Comparison of ENCODE assay signal across 8 cellular contexts in the genomic region with DNA sequence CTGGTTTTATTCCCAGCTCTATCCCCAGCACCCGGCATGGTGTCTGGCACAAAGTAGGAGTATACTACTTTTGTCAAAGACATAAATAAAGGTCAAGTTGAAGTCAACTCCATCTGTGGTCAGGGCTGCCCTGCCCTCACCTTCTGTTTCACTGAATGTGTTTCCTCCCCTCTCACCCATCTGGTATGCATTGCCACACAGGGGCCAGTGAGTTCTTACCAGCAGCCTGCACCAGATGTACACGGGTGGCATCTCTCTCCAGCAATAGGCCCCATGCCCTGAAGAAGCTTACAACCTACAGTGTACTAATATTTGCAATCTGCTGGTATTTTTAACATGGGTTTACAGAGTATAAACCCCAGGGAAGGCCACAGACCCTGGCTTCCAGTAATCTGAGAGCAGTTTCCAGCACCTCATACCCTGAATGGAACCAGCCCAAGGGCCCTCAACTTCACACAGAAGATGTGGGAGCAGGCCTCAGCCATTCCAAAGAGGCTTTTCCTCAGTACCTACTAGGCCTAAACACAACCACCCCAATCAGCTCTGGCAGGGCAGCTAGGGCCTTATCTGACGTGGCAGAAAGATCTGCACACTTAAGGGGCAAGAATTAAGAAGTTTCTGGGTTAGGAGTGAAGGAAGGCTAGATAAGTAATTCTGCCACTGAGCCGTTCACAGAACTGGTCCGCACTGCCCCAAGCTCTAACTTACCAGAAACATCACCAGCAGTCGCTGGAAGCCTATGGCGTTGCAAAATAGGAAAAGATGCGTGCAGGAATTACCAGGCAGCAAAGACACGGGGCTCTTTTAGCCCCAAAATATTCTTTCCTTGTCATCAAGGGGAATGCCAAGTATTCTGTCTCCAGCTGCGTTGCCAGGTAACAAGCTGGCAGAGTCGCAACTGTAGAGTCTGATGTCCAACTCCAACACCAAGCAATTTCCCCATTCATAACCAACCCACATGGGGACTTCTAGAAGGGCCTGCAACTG. TPM values are rescaled to one million over a fixed set of nuclear protein-coding genes. Genes with fewer than 3 reads are reported as not detected.
DNase-seq lines count a peak whose midpoint lies in the region; ATAC-seq and TF ChIP-seq lines count a peak whose summit lies in the region.

No MANE protein-coding gene starts in this region.

- no peak for ATAC-seq in GM19467 (IDR thresholded peaks at IDR 0.05; ENCODE audit: unreplicated experiment)

- H3K27me3 ChIP-seq in esophagus squamous epithelium: no peaks in the 10 kb centered on the region
- H3K27me3 ChIP-seq in neural progenitor cell: peaks cover 21% of the 10 kb centered on the region

- peaks cover 37 to 93% (median 67%) of the 10 kb centered on the region in 3 donors for H3K4me1 ChIP-seq in esophagus squamous epithelium
- H3K4me1 ChIP-seq in neural progenitor cell: peaks cover 11% of the 10 kb centered on the region

- 51 to 52% methylated on average over 10 of the region's 11 CpGs for WGBS in esophagus squamous epithelium, 2 donors

- H4K20me1 ChIP-seq in neural progenitor cell (ENCODE audit: low read depth): peaks cover 54% of the 10 kb centered on the region

- H3K4me2 ChIP-seq in neural progenitor cell: peak overlapping the region; percentile 71

- H3K4me3 ChIP-seq in esophagus squamous epithelium: peak overlapping the region in 3 of 4 donors; percentile 15 to 90 (median 69)
- no peak overlapping the region for H3K4me3 ChIP-seq in neural progenitor cell

- no peaks in the 10 kb centered on the region for H3K9me3 ChIP-seq in esophagus squamous epithelium
- no peaks in the 10 kb centered on the region for H3K9me3 ChIP-seq in neural progenitor cell (ENCODE audit: low read depth)

- H3K9ac ChIP-seq in neural progenitor cell: no peak overlapping the region

- H3K4me1 Mint-ChIP-seq in neural progenitor cell: peaks cover 46% of the 10 kb centered on the region

- POLR2A ChIA-PET in RWPE1 (lab: Yijun Ruan, JAX; ENCODE audit: low non-redundant PET): interaction anchor here (0.6 kb wide), 1 partner anchor 64 kb away, joined by 3 read pairs; no protein-coding TSS in a partner anchor

- peaks cover 10% of the 10 kb centered on the region for H3F3A ChIP-seq in neural progenitor cell (ENCODE audit: low read depth)

- DNase-seq in stimulated activated CD4-positive, alpha-beta T cell treated with anti-CD3 and anti-CD28 coated beads, Interleukin-4, amount 100 ng/mL, for 24 hours: peak; percentile 15
- no peak for DNase-seq in stimulated activated CD4-positive, alpha-beta T cell treated with anti-CD3 and anti-CD28 coated beads, Interleukin-12 subunit alpha, Interleukin-12 subunit beta, amount 100 ng/mL, for 4 hours
- DNase-seq in RWPE1 (ENCODE audit: low spot score): peak; percentile 32
- no peak for DNase-seq in esophagus squamous epithelium (lab: John Stamatoyannopoulos, UW)
- no peak for DNase-seq in neural progenitor cell (ENCODE audit: low spot score)
- no peak for DNase-seq in effector CD4-positive, alpha-beta T cell
- DNase-seq in DMS79 treated with DMSO at 0.1 percent for 48 hours (lab: John Stamatoyannopoulos, UW): no peak

- CTCF ChIA-PET in RWPE1 (lab: Yijun Ruan, JAX): interaction anchor here (0.7 kb wide), 1 partner anchor 18 kb away, joined by 3 read pairs; no protein-coding TSS in a partner anchor

- TF ChIP-seq CTCF in RWPE1 (conservative IDR thresholded peaks at IDR 0.05; ENCODE audit: low read depth): no peak
- no peak for TF ChIP-seq CTCF in esophagus squamous epithelium (IDR thresholded peaks at IDR 0.05)
- TF ChIP-seq CTCF in neural progenitor cell (IDR thresholded peaks at IDR 0.05): no peak

- TF ChIP-seq POLR2A in esophagus squamous epithelium (IDR thresholded peaks at IDR 0.05): no peak

- H3K27me3 Mint-ChIP-seq in neural progenitor cell (ENCODE audit: insufficient read depth, low read depth): peaks cover 25% of the 10 kb centered on the region

- peak overlapping the region; percentile 31; the same call in 1 of the 2 replicates for H3K27ac ChIP-seq in RWPE1
- peak overlapping the region; percentile 59 to 98 (median 96) for H3K27ac ChIP-seq in esophagus squamous epithelium
- no peak overlapping the region for H3K27ac ChIP-seq in neural progenitor cell

- no peak overlapping the region for H2AFZ ChIP-seq in neural progenitor cell (replicated peaks)

- peaks cover 63% of the 10 kb centered on the region for H3K79me2 ChIP-seq in neural progenitor cell (ENCODE audit: low read depth)

- H3K36me3 ChIP-seq in esophagus squamous epithelium (no peaks in the 10 kb centered on the region), neural progenitor cell (no peaks in the 10 kb centered on the region)

- H3K4me3 Mint-ChIP-seq in neural progenitor cell: peak overlapping the region; percentile 90

- H3K27ac Mint-ChIP-seq in neural progenitor cell: no peak overlapping the region

- peaks cover 9% of the 10 kb centered on the region for H3K36me3 Mint-ChIP-seq in neural progenitor cell

- H3K9me3 Mint-ChIP-seq in neural progenitor cell: no peaks in the 10 kb centered on the region

- intact Hi-C loops in esophagus squamous epithelium (cut with DNase I): no loop called here

RNA-seq across cellular contexts. Expression of gene IDH2, which starts 2.1 kb away (rescaled TPM):
- total RNA-seq in esophagus squamous epithelium: 100 to 1,000 TPM in 2 of 4 donors, 10 to 100 TPM in 2; 60.7 to 155 (median 103) TPM
- 93.1 and 134 TPM in 2 replicates for total RNA-seq in neural progenitor cell (ENCODE audit: low replicate concordance)

Comparison
In these comparisons a context has a peak if more than half of its experiments do, and no peak if none do; other contexts are left out.
1. DNase-seq: peak in stimulated activated CD4-positive, alpha-beta T cell treated with anti-CD3 and anti-CD28 coated beads, Interleukin-4, amount 100 ng/mL, for 24 hours (single experiment) and RWPE1 (single experiment); none in stimulated activated CD4-positive, alpha-beta T cell treated with anti-CD3 and anti-CD28 coated beads, Interleukin-12 subunit alpha, Interleukin-12 subunit beta, amount 100 ng/mL, for 4 hours (single experiment), esophagus squamous epithelium (single experiment), neural progenitor cell (single experiment), effector CD4-positive, alpha-beta T cell (single experiment) and DMS79 treated with DMSO at 0.1 percent for 48 hours (single experiment).